In genomic region chr17:38674749-38675615, GRCh38 we compare ENCODE assay signal across 8 cellular contexts. TPM values are rescaled to one million over a fixed set of nuclear protein-coding genes. Genes with fewer than 3 reads are reported as not detected.
A peak's percentile ranks its signal among the peaks of the same experiment; 100 is the strongest.
DNase-seq lines count a peak whose midpoint lies in the region; ATAC-seq and TF ChIP-seq lines count a peak whose summit lies in the region.

Gene EPOP (minus strand): TSS chr17:38674957. CDS start chr17:38674495, 462 bp downstream.

- H2BK12ac ChIP-seq in H9 (ENCODE audit: insufficient read length, low read depth, low read length): no peak within 1 kb of the TSS

- no peak within 1 kb of the TSS for H4K8ac ChIP-seq in H9 (replicated peaks; ENCODE audit: insufficient read length, low read depth, low read length)

- no peaks in the 10 kb centered on the region; the same call in 1 of the 2 replicates for H3K4me1 ChIP-seq in H9 (ENCODE audit: insufficient read depth, low read length)
- H3K4me1 ChIP-seq in heart left ventricle: peaks cover 4 to 42% (median 24%) of the 10 kb centered on the region in 12 donors
- H3K4me1 ChIP-seq in upper lobe of right lung: peaks cover 20% of the 10 kb centered on the region

- H4K20me1 ChIP-seq in H9 (ENCODE audit: control insufficient read depth, insufficient read depth, insufficient read length) (no peaks in the 10 kb centered on the region), SU-DHL-6 (ENCODE audit: low read depth, low read length) (no peaks in the 10 kb centered on the region)

- no CpG with 5 or more reads among the region's 80 CpGs for WGBS in H9 (ENCODE audit: extremely low coverage, insufficient read length, low lambda C conversion rate)
- WGBS in heart left ventricle, 4 donors: 4 to 11% (median 6%) methylated on average over 26 to 80 of the region's 80 CpGs

- H3K79me2 ChIP-seq in H9 (ENCODE audit: insufficient read depth, low read length) (no peaks in the 10 kb centered on the region), SU-DHL-6 (ENCODE audit: insufficient read depth, low read length) (no peaks in the 10 kb centered on the region)

- H3K9me2 ChIP-seq in SU-DHL-6 (replicated peaks; ENCODE audit: insufficient read depth, low read length): no peaks in the 10 kb centered on the region

- H3K9ac ChIP-seq in H9 (ENCODE audit: extremely low read depth, insufficient read length, low read length): no peak within 1 kb of the TSS
- H3K9ac ChIP-seq in SU-DHL-6 (ENCODE audit: low read length): peak within 1 kb of the TSS; percentile 80

- no peak within 1 kb of the TSS for H3K56ac ChIP-seq in H9 (ENCODE audit: insufficient read length, low read depth, low read length)

- H4K5ac ChIP-seq in H9 (ENCODE audit: insufficient read length, low read depth, low read length): no peak within 1 kb of the TSS

- TF ChIP-seq POLR2A in heart left ventricle (IDR thresholded peaks at IDR 0.05): peak in 1 of 2 donors; percentile 53

- H3K36me3 ChIP-seq in SU-DHL-6 (ENCODE audit: low read length): no peaks in the 10 kb centered on the region
- H3K36me3 ChIP-seq in heart left ventricle: no peaks in the 10 kb centered on the region
- no peaks in the 10 kb centered on the region for H3K36me3 ChIP-seq in upper lobe of right lung

- TF ChIP-seq CTCF in H9 (conservative IDR thresholded peaks at IDR 0.05): no peak
- no peak for TF ChIP-seq CTCF in SU-DHL-6 (IDR thresholded peaks at IDR 0.05; ENCODE audit: insufficient read depth, low read length, poor library complexity, severe bottlenecking)
- peak in 1 of 12 donors; percentile 4 for TF ChIP-seq CTCF in heart left ventricle (IDR thresholded peaks at IDR 0.05)
- TF ChIP-seq CTCF in upper lobe of right lung (IDR thresholded peaks at IDR 0.05): no peak

- H3K79me1 ChIP-seq in H9 (ENCODE audit: insufficient read depth, low read depth, low read length, poor library complexity, severe bottlenecking): no peaks in the 10 kb centered on the region

- H2BK20ac ChIP-seq in H9 (ENCODE audit: low read depth, low read length, poor library complexity, severe bottlenecking): no peak within 1 kb of the TSS

- no peak within 1 kb of the TSS for H3K23ac ChIP-seq in H9 (ENCODE audit: insufficient read length, low read depth, low read length)

- H3F3A ChIP-seq in SU-DHL-6 (ENCODE audit: insufficient read depth): peaks cover 4% of the 10 kb centered on the region; the same call in 1 of the 2 replicates

- H3K4me3 Mint-ChIP-seq in H9: peak within 1 kb of the TSS; percentile 35 to 75
- peak within 1 kb of the TSS; percentile 44 for H3K4me3 Mint-ChIP-seq in activated naive CD8-positive, alpha-beta T cell treated with anti-CD3 and anti-CD28 coated beads for 36 hours

- H2BK120ac ChIP-seq in H9 (ENCODE audit: low read depth, low read length, poor library complexity, severe bottlenecking): no peak within 1 kb of the TSS

- peak; percentile 87 for DNase-seq in EL
- DNase-seq in H9: peak; percentile 92
- DNase-seq in NCI-H1092 treated with DMSO at 0.1 percent for 48 hours (lab: John Stamatoyannopoulos, UW): peak; percentile 84
- peak; percentile 94 for DNase-seq in activated naive CD8-positive, alpha-beta T cell treated with anti-CD3 and anti-CD28 coated beads for 36 hours
- peak; percentile 85 to 93 (median 91) for DNase-seq in heart left ventricle
- peak; percentile 96 for DNase-seq in posterior vena cava (ENCODE audit: low spot score)
- peak; percentile 94 for DNase-seq in upper lobe of right lung

- peaks cover 54% of the 10 kb centered on the region for H3K27me3 ChIP-seq in H9 (ENCODE audit: insufficient read depth, low read length)
- H3K27me3 ChIP-seq in SU-DHL-6 (ENCODE audit: low read length): no peaks in the 10 kb centered on the region
- peaks cover 12 to 61% (median 39%) of the 10 kb centered on the region in 9 donors for H3K27me3 ChIP-seq in heart left ventricle
- peaks cover 35% of the 10 kb centered on the region for H3K27me3 ChIP-seq in upper lobe of right lung

- no peak within 1 kb of the TSS for H2AK5ac ChIP-seq in H9 (ENCODE audit: insufficient read length, low read length)

- H3K36me3 Mint-ChIP-seq in H9 (ENCODE audit: insufficient read depth in 1 of 3, low read depth in 3 of 3): no peaks in the 10 kb centered on the region; a peak in 1 of 7 replicates
- peaks cover 18% of the 10 kb centered on the region for H3K36me3 Mint-ChIP-seq in activated naive CD8-positive, alpha-beta T cell treated with anti-CD3 and anti-CD28 coated beads for 36 hours

- H3K9me3 ChIP-seq in H9 (ENCODE audit: control insufficient read depth, low read depth, low read length) (no peaks in the 10 kb centered on the region), SU-DHL-6 (ENCODE audit: insufficient read depth, low read length) (no peaks in the 10 kb centered on the region), heart left ventricle (no peaks in the 10 kb centered on the region), upper lobe of right lung (no peaks in the 10 kb centered on the region)

- peaks cover 29% of the 10 kb centered on the region for H3K23me2 ChIP-seq in H9 (ENCODE audit: insufficient read length, low read depth, low read length, poor library complexity, severe bottlenecking)

- H3T11ph ChIP-seq in H9 (ENCODE audit: low read length): no peak within 1 kb of the TSS

- no peak within 1 kb of the TSS for H2AFZ ChIP-seq in H9 (ENCODE audit: low read length)
- peak within 1 kb of the TSS; percentile 93 for H2AFZ ChIP-seq in SU-DHL-6 (ENCODE audit: low read depth, low read length, severe bottlenecking)

- H3K4ac ChIP-seq in H9 (ENCODE audit: low read depth, low read length): no peak within 1 kb of the TSS

- H2BK15ac ChIP-seq in H9 (ENCODE audit: low read depth, low read length): no peak within 1 kb of the TSS

- no peak within 1 kb of the TSS; a peak in 1 of 7 replicates for H3K27ac Mint-ChIP-seq in H9
- peak within 1 kb of the TSS; percentile 75 for H3K27ac Mint-ChIP-seq in activated naive CD8-positive, alpha-beta T cell treated with anti-CD3 and anti-CD28 coated beads for 36 hours

- H2BK5ac ChIP-seq in H9 (ENCODE audit: insufficient read length, low read length): no peak within 1 kb of the TSS

- H3K27ac ChIP-seq in H9 (ENCODE audit: insufficient read length, low read depth, low read length) (no peak within 1 kb of the TSS), SU-DHL-6 (ENCODE audit: low read depth, low read length) (no peak within 1 kb of the TSS), heart left ventricle (peak within 1 kb of the TSS in 1 of 12 donors; percentile 42), upper lobe of right lung (peak within 1 kb of the TSS; percentile 18)

- no peak within 1 kb of the TSS for H3K18ac ChIP-seq in H9 (ENCODE audit: insufficient read length, low read depth, low read length)

- H4K91ac ChIP-seq in H9 (ENCODE audit: insufficient read length, low read depth, low read length): no peak within 1 kb of the TSS

- peaks cover 26 to 28% of the 10 kb centered on the region in 2 experiments for H3K4me1 Mint-ChIP-seq in H9
- H3K4me1 Mint-ChIP-seq in activated naive CD8-positive, alpha-beta T cell treated with anti-CD3 and anti-CD28 coated beads for 36 hours: peaks cover 40% of the 10 kb centered on the region

- H3K4me2 ChIP-seq in H9 (ENCODE audit: insufficient read depth, insufficient read length, low read length) (peak within 1 kb of the TSS; percentile 20), SU-DHL-6 (ENCODE audit: low read depth, low read length, poor library complexity, severe bottlenecking) (peak within 1 kb of the TSS; percentile 69)

- H3K9me3 Mint-ChIP-seq in H9: no peaks in the 10 kb centered on the region; a peak in 2 of 5 replicates
- H3K9me3 Mint-ChIP-seq in activated naive CD8-positive, alpha-beta T cell treated with anti-CD3 and anti-CD28 coated beads for 36 hours: no peaks in the 10 kb centered on the region

- H3K14ac ChIP-seq in H9 (ENCODE audit: insufficient read depth, low read length): no peak within 1 kb of the TSS; the same call in 1 of the 2 replicates

- peak within 1 kb of the TSS; percentile 73 for H3K4me3 ChIP-seq in SU-DHL-6 (ENCODE audit: insufficient read depth, low read length, poor library complexity, severe bottlenecking)
- peak within 1 kb of the TSS; percentile 46 to 79 (median 62) for H3K4me3 ChIP-seq in heart left ventricle
- H3K4me3 ChIP-seq in upper lobe of right lung: peak within 1 kb of the TSS; percentile 66

- ATAC-seq in heart left ventricle (peak; percentile 79 to 93 (median 92)), upper lobe of right lung (peak; percentile 92)

- H3K27me3 Mint-ChIP-seq in H9 (ENCODE audit: low read depth): peaks cover 90% of the 10 kb centered on the region
- peaks cover 27% of the 10 kb centered on the region for H3K27me3 Mint-ChIP-seq in activated naive CD8-positive, alpha-beta T cell treated with anti-CD3 and anti-CD28 coated beads for 36 hours

- intact Hi-C loops in heart left ventricle (cut with DNase I) (loop anchor here in 3 of 10 donors (5.0 kb wide), 2 partner anchors 57 to 62 kb away; partner anchors contain the start of gene CISD3 (in 1 of the 3)), posterior vena cava (cut with DNase I) (loop anchor here (5.0 kb wide), 2 partner anchors 57 to 62 kb away; partner anchors contain the start of gene CISD3 (in 1 of the 2)), upper lobe of right lung (cut with DNase I) (loop anchor here (5.0 kb wide), 1 partner anchor 57 kb away; the partner anchor contains the start of gene CISD3)

RNA-seq across cellular contexts. Expression of gene EPOP, which starts in this region (rescaled TPM):
- 5.9 and 6.1 TPM in 2 replicates for total RNA-seq in H9 (2021)
- 10 to 100 TPM; 33.6 to 33.7 TPM for total RNA-seq in activated naive CD8-positive, alpha-beta T cell treated with anti-CD3 and anti-CD28 coated beads for 36 hours
- total RNA-seq in heart left ventricle: 1 to 10 TPM in 4 of 9 donors, under 1 TPM in 5; 0.25 to 1.6 (median 0.94) TPM
- polyA plus RNA-seq in heart left ventricle: 1 to 10 TPM in 1 of 2 donors, under 1 TPM in 1; 0.88 to 3.1 TPM
- total RNA-seq in posterior vena cava: 1 to 10 TPM; 1.6 to 2.6 TPM
- 2.1 TPM for total RNA-seq in upper lobe of right lung
